11 cellular contexts compared by ENCODE assay signal in the genomic region with DNA sequence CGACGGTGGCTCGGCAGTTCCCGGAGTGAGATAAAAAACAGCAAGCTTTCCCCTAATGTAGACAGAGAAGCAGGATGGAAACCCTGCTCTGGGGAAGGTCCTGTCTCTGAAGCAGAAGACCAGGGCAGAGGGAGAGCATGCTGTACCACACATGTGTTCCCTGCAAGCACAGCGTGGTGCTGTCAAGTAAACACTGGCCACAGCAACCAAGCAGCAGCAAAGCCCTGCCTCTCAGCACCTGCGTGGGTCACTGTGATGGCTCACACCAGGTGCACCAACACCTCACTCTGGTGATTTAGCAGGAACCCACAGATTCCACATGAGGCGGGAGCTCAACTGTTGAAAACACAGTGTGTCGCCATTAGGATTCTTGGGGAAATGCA.
A peak's percentile ranks its signal among the peaks of the same experiment; 100 is the strongest.
DNase-seq lines count a peak whose midpoint lies in the region; ATAC-seq, FAIRE-seq and TF ChIP-seq lines count a peak whose summit lies in the region.
"Had no signal": no experiment of that assay in that cellular context is flagged by ENCODE, and none has a peak within 500 bp of the region (broad histone marks: within the 10 kb centered on the region; RNA-seq: fewer than 3 reads in every experiment).

No MANE protein-coding gene starts in this region.

- no CpG with 5 or more reads among the region's 8 CpGs for WGBS in gastroesophageal sphincter (ENCODE audit: low coverage in 1 of 2), 2 donors
- 13 to 28% (median 17%) methylated on average over 8 of the region's 8 CpGs for WGBS in small intestine, 3 donors
- WGBS in esophagus squamous epithelium, 2 donors, result 40 to 43% methylated on average over 7 of the region's 8 CpGs

- H3F3A ChIP-seq in GM23338 (replicated peaks; ENCODE audit: low read depth), result no peaks in the 10 kb centered on the region

- H3K36me3 Mint-ChIP-seq in GM23338 (ENCODE audit: low read depth), result no peaks in the 10 kb centered on the region

- H3K4me3 ChIP-seq in GM23338, result no peak overlapping the region
- H3K4me3 ChIP-seq in gastroesophageal sphincter, result no peak overlapping the region
- H3K4me3 ChIP-seq in small intestine (ENCODE audit: low read depth in 1 of 2, low read length in 2 of 2), result no peak overlapping the region
- peak overlapping the region in 1 of 4 donors; percentile 43 for H3K4me3 ChIP-seq in esophagus squamous epithelium

- H3K36me3 ChIP-seq in GM23338 (ENCODE audit: insufficient read depth) (no peaks in the 10 kb centered on the region), gastroesophageal sphincter (no peaks in the 10 kb centered on the region), small intestine (ENCODE audit: control insufficient read depth in 2 of 2, insufficient read depth in 2 of 2, low read length in 2 of 2) (no peaks in the 10 kb centered on the region), esophagus squamous epithelium (no peaks in the 10 kb centered on the region)

- no peak for TF ChIP-seq CTCF in GM23338 (conservative IDR thresholded peaks at IDR 0.05; ENCODE audit: low read depth in 2 of 2)
- no peak for TF ChIP-seq CTCF in gastroesophageal sphincter (IDR thresholded peaks at IDR 0.05)
- no peak for TF ChIP-seq CTCF in esophagus squamous epithelium (IDR thresholded peaks at IDR 0.05)

- DNase-seq in GM23338 (ENCODE audit: low spot score) (no peak), RPMI7951 (ENCODE audit: low read depth) (peak; percentile 30), small intestine (peak; percentile 22), esophagus squamous epithelium (lab: John Stamatoyannopoulos, UW) (no peak), GF-D8 (lab: John Stamatoyannopoulos, UW) (no peak), DMS79 (lab: John Stamatoyannopoulos, UW) (no peak)
- DNase-seq: activated naive CD4-positive, alpha-beta T cell had no signal

- TF ChIP-seq POLR2A in gastroesophageal sphincter (IDR thresholded peaks at IDR 0.05) (no peak), esophagus squamous epithelium (IDR thresholded peaks at IDR 0.05) (no peak)

- H3K9me2 ChIP-seq in GM23338 (ENCODE audit: insufficient read depth), result no peaks in the 10 kb centered on the region

- H3K4me1 Mint-ChIP-seq in GM23338, result no peaks in the 10 kb centered on the region

- H3K4me2 ChIP-seq in GM23338, result no peak overlapping the region

- H3K4me1 ChIP-seq in GM23338 (ENCODE audit: insufficient read depth), result no peaks in the 10 kb centered on the region
- peaks cover 0 to 19% (median 5%) of the 10 kb centered on the region in 3 donors for H3K4me1 ChIP-seq in gastroesophageal sphincter
- peaks cover 2 to 6% of the 10 kb centered on the region in 2 donors for H3K4me1 ChIP-seq in small intestine (ENCODE audit: control insufficient read depth in 2 of 2, insufficient read depth in 1 of 2, low read depth in 1 of 2, low read length in 1 of 2)
- peaks cover 5 to 29% (median 14%) of the 10 kb centered on the region in 3 donors for H3K4me1 ChIP-seq in esophagus squamous epithelium

- FAIRE-seq in small intestine (lab: Jason Lieb, UNC), result no peak
- FAIRE-seq: GM12892 had no signal

- ATAC-seq in GM23338, result peak; percentile 25; the same call in 1 of the 3 replicates
- ATAC-seq in gastroesophageal sphincter, result peak; percentile 20
- ATAC-seq in GM21447 (IDR thresholded peaks at IDR 0.05; ENCODE audit: unreplicated experiment), result no peak

- H3K9me3 ChIP-seq in gastroesophageal sphincter (no peaks in the 10 kb centered on the region), small intestine (ENCODE audit: control insufficient read depth, low read depth) (no peaks in the 10 kb centered on the region), esophagus squamous epithelium (no peaks in the 10 kb centered on the region)

- TF ChIP-seq EP300 in gastroesophageal sphincter (IDR thresholded peaks at IDR 0.05), result no peak

- no peak overlapping the region for H3K4me3 Mint-ChIP-seq in GM23338

- intact Hi-C loops in esophagus squamous epithelium (cut with DNase I), result no loop called here

- H3K79me2 ChIP-seq in GM23338 (replicated peaks; ENCODE audit: insufficient read depth), result no peaks in the 10 kb centered on the region

- no peaks in the 10 kb centered on the region; the same call in 2 of the 3 replicates for H3K9me3 Mint-ChIP-seq in GM23338

- H3K27me3 Mint-ChIP-seq in GM23338 (ENCODE audit: insufficient read depth, low read depth, poor library complexity), result no peaks in the 10 kb centered on the region

- no peak overlapping the region for H3K27ac Mint-ChIP-seq in GM23338

- H4K20me1 ChIP-seq in GM23338 (replicated peaks; ENCODE audit: insufficient read depth), result no peaks in the 10 kb centered on the region

- H2AFZ ChIP-seq in GM23338, result no peak overlapping the region

- H3K27me3 ChIP-seq in GM23338 (ENCODE audit: insufficient read depth), result no peaks in the 10 kb centered on the region
- no peaks in the 10 kb centered on the region for H3K27me3 ChIP-seq in gastroesophageal sphincter
- H3K27me3 ChIP-seq in small intestine (ENCODE audit: control insufficient read depth in 2 of 2, insufficient read depth in 2 of 2, low read length in 2 of 2), result no peaks in the 10 kb centered on the region
- no peaks in the 10 kb centered on the region for H3K27me3 ChIP-seq in esophagus squamous epithelium

- H3K27ac ChIP-seq in GM23338 (ENCODE audit: low read depth), result no peak overlapping the region
- no peak overlapping the region for H3K27ac ChIP-seq in gastroesophageal sphincter
- H3K27ac ChIP-seq in small intestine (ENCODE audit: low read depth in 1 of 2, low read length in 1 of 2), result peak overlapping the region in 1 of 2 donors; percentile 80
- peak overlapping the region in 2 of 4 donors; percentile 8 to 38 for H3K27ac ChIP-seq in esophagus squamous epithelium
- H3K27ac ChIP-seq: HL-60 had no signal

TF ChIP-seq in GM23338, 12 proteins besides CTCF, POLR2A, EP300 and RAD21 (continues in another document):
- TF ChIP-seq NANOG (IDR thresholded peaks at IDR 0.05; ENCODE audit: borderline replicate concordance) (no peak), EZH2phosphoT487 (IDR thresholded peaks at IDR 0.05; ENCODE audit: unreplicated experiment) (no peak), STAT1 (IDR thresholded peaks at IDR 0.05; ENCODE audit: unreplicated experiment) (no peak), ZNF331 (CRISPR knock-in tag; IDR thresholded peaks at IDR 0.05; ENCODE audit: low read depth) (no peak), EZH2 (IDR thresholded peaks at IDR 0.05; ENCODE audit: low read depth, unreplicated experiment) (no peak), JUNB (IDR thresholded peaks at IDR 0.05; ENCODE audit: unreplicated experiment) (no peak), ZNF114 (CRISPR knock-in tag; IDR thresholded peaks at IDR 0.05) (no peak)
- TF ChIP-seq, protein P1, sequence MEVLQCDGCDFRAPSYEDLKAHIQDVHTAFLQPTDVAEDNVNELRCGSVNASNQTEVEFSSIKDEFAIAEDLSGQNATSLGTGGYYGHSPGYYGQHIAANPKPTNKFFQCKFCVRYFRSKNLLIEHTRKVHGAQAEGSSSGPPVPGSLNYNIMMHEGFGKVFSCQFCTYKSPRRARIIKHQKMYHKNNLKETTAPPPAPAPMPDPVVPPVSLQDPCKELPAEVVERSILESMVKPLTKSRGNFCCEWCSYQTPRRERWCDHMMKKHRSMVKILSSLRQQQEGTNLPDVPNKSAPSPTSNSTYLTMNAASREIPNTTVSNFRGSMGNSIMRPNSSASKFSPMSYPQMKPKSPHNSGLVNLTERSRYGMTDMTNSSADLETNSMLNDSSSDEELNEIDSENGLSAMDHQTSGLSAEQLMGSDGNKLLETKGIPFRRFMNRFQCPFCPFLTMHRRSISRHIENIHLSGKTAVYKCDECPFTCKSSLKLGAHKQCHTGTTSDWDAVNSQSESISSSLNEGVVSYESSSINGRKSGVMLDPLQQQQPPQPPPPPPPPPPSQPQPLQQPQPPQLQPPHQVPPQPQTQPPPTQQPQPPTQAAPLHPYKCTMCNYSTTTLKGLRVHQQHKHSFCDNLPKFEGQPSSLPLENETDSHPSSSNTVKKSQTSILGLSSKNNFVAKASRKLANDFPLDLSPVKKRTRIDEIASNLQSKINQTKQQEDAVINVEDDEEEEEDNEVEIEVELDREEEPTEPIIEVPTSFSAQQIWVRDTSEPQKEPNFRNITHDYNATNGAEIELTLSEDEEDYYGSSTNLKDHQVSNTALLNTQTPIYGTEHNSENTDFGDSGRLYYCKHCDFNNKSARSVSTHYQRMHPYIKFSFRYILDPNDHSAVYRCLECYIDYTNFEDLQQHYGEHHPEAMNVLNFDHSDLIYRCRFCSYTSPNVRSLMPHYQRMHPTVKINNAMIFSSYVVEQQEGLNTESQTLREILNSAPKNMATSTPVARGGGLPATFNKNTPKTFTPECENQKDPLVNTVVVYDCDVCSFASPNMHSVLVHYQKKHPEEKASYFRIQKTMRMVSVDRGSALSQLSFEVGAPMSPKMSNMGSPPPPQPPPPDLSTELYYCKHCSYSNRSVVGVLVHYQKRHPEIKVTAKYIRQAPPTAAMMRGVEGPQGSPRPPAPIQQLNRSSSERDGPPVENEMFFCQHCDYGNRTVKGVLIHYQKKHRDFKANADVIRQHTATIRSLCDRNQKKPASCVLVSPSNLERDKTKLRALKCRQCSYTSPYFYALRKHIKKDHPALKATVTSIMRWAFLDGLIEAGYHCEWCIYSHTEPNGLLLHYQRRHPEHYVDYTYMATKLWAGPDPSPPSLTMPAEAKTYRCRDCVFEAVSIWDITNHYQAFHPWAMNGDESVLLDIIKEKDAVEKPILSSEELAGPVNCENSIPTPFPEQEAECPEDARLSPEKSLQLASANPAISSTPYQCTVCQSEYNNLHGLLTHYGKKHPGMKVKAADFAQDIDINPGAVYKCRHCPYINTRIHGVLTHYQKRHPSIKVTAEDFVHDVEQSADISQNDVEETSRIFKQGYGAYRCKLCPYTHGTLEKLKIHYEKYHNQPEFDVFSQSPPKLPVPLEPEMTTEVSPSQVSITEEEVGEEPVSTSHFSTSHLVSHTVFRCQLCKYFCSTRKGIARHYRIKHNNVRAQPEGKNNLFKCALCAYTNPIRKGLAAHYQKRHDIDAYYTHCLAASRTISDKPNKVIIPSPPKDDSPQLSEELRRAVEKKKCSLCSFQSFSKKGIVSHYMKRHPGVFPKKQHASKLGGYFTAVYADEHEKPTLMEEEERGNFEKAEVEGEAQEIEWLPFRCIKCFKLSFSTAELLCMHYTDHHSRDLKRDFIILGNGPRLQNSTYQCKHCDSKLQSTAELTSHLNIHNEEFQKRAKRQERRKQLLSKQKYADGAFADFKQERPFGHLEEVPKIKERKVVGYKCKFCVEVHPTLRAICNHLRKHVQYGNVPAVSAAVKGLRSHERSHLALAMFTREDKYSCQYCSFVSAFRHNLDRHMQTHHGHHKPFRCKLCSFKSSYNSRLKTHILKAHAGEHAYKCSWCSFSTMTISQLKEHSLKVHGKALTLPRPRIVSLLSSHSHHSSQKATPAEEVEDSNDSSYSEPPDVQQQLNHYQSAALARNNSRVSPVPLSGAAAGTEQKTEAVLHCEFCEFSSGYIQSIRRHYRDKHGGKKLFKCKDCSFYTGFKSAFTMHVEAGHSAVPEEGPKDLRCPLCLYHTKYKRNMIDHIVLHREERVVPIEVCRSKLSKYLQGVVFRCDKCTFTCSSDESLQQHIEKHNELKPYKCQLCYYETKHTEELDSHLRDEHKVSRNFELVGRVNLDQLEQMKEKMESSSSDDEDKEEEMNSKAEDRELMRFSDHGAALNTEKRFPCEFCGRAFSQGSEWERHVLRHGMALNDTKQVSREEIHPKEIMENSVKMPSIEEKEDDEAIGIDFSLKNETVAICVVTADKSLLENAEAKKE (CRISPR knock-in tag; IDR thresholded peaks at IDR 0.05), result no peak

Comparison
In these comparisons a context has a peak if more than half of its experiments do, and no peak if none do; other contexts are left out.
1. DNase-seq: peak in RPMI7951 (single experiment) and small intestine (single experiment); none in GM23338 (single experiment), esophagus squamous epithelium (single experiment), GF-D8 (single experiment) and DMS79 (single experiment).